Comparison of ENCODE assay signal across 14 cellular contexts in genomic region chr13:97278395-97279078, GRCh38. TPM values are rescaled to one million over a fixed set of nuclear protein-coding genes. Genes with fewer than 3 reads are reported as not detected.
A peak's percentile ranks its signal among the peaks of the same experiment; 100 is the strongest.
DNase-seq lines count a peak whose midpoint lies in the region; ATAC-seq and TF ChIP-seq lines count a peak whose summit lies in the region.
"Had no signal": no experiment of that assay in that cellular context is flagged by ENCODE, and none has a peak within 500 bp of the region (broad histone marks: within the 10 kb centered on the region; RNA-seq: fewer than 3 reads in every experiment).

No MANE protein-coding gene starts in this region.

- POLR2A ChIA-PET in HCT116 (lab: Charles Lee): no interaction called here
- POLR2A ChIA-PET in activated CD4-positive, alpha-beta T cell treated with anti-CD3 and anti-CD28 coated beads, Interleukin-2, amount 10 ng/mL, durations not matched to agents 7 days and 5 days (lab: Charles Lee): no interaction called here

- H3K4me1 ChIP-seq in HCT116 (ENCODE audit: control insufficient read depth in 1 of 2, insufficient read depth in 2 of 2, low read length in 2 of 2): peaks cover 95 to 99% of the 10 kb centered on the region in 2 experiments
- H3K4me1 ChIP-seq in smooth muscle cell (ENCODE audit: low read depth): peaks cover 4% of the 10 kb centered on the region

- no peak overlapping the region for H3K4me3 Mint-ChIP-seq in activated T-cell treated with anti-CD3 and anti-CD28 coated beads, Interleukin-2, amount 50 U/mL, for 72 hours
- H3K4me3 Mint-ChIP-seq in activated CD4-positive, alpha-beta T cell treated with anti-CD3 and anti-CD28 coated beads, Interleukin-2, amount 10 ng/mL, durations not matched to agents 7 days and 5 days: no peak overlapping the region
- H3K4me3 Mint-ChIP-seq: activated CD4-positive, alpha-beta memory T cell treated with anti-CD3 and anti-CD28 coated beads for 36 hours had no signal

- intact Hi-C loops in HCT116 (cut with micrococcal nuclease) (loop anchor here (5.0 kb wide), 1 partner anchor 64 kb away; no protein-coding TSS in a partner anchor), left colon (cut with DNase I, micrococcal nuclease) (no loop called here)

- H3K36me3 ChIP-seq in HCT116 (ENCODE audit: control insufficient read depth in 1 of 2, insufficient read depth in 2 of 2, low read length in 2 of 2) (peaks cover 0 to 8% of the 10 kb centered on the region in 2 experiments; a peak in 2 of 4 replicates), smooth muscle cell (ENCODE audit: low read depth) (no peaks in the 10 kb centered on the region)

- H4K20me1 ChIP-seq in HCT116 (ENCODE audit: insufficient read depth) (no peaks in the 10 kb centered on the region), smooth muscle cell (ENCODE audit: low read depth) (peaks cover 74% of the 10 kb centered on the region)

- WGBS in smooth muscle cell (ENCODE audit: low lambda C conversion rate): 89% methylated on average over 6 of the region's 6 CpGs

- no peak overlapping the region for H3K27ac Mint-ChIP-seq in activated T-cell treated with anti-CD3 and anti-CD28 coated beads, Interleukin-2, amount 50 U/mL, for 72 hours
- no peak overlapping the region for H3K27ac Mint-ChIP-seq in activated CD4-positive, alpha-beta T cell treated with anti-CD3 and anti-CD28 coated beads, Interleukin-2, amount 10 ng/mL, durations not matched to agents 7 days and 5 days
- H3K27ac Mint-ChIP-seq: activated CD4-positive, alpha-beta memory T cell treated with anti-CD3 and anti-CD28 coated beads for 36 hours had no signal

- no peak for TF ChIP-seq POLR2A in HCT116 (IDR thresholded peaks at IDR 0.05; ENCODE audit: borderline replicate concordance, extremely low read depth, insufficient read depth, insufficient read length)

- H3K9me3 ChIP-seq in HCT116 (ENCODE audit: control insufficient read depth in 1 of 2, insufficient read depth in 1 of 2, low read depth in 1 of 2, low read length in 2 of 2) (no peaks in the 10 kb centered on the region), smooth muscle cell (replicated peaks; ENCODE audit: low read depth) (no peaks in the 10 kb centered on the region)

- H3K4me1 Mint-ChIP-seq in activated T-cell treated with anti-CD3 and anti-CD28 coated beads, Interleukin-2, amount 50 U/mL, for 72 hours (ENCODE audit: low read depth): peaks cover 48% of the 10 kb centered on the region
- peaks cover 10% of the 10 kb centered on the region for H3K4me1 Mint-ChIP-seq in activated CD4-positive, alpha-beta T cell treated with anti-CD3 and anti-CD28 coated beads, Interleukin-2, amount 10 ng/mL, durations not matched to agents 7 days and 5 days

- H3K27me3 ChIP-seq in HCT116 (ENCODE audit: insufficient read depth, low read length) (no peaks in the 10 kb centered on the region), smooth muscle cell (ENCODE audit: low read depth) (no peaks in the 10 kb centered on the region)

- no peak for TF ChIP-seq CTCF in HCT116 (IDR thresholded peaks at IDR 0.05 in 2 of 3, conservative IDR thresholded peaks at IDR 0.05 in 1 of 3; ENCODE audit: borderline replicate concordance in 1 of 3, insufficient read depth in 1 of 3, low read depth in 2 of 3, low read length in 2 of 3)
- no peak for TF ChIP-seq CTCF in coronary artery (IDR thresholded peaks at IDR 0.05)
- no peak for TF ChIP-seq CTCF in smooth muscle cell (IDR thresholded peaks at IDR 0.05; ENCODE audit: borderline replicate concordance, insufficient read depth, poor library complexity, severe bottlenecking)

- H3F3A ChIP-seq in smooth muscle cell (ENCODE audit: low read depth): peaks cover 21% of the 10 kb centered on the region

- H3K4me3 ChIP-seq in HCT116 (replicated peaks in 1 of 2; ENCODE audit: low read depth in 1 of 2, low read length in 2 of 2) (peak overlapping the region in 1 of 2 experiments; percentile 31; a peak in 3 of 4 replicates), coronary artery (no peak overlapping the region), smooth muscle cell (no peak overlapping the region)

- peaks cover 6 to 19% of the 10 kb centered on the region in 2 donors for H3K36me3 Mint-ChIP-seq in activated T-cell treated with anti-CD3 and anti-CD28 coated beads, Interleukin-2, amount 50 U/mL, for 72 hours (ENCODE audit: insufficient read depth in 2 of 2)
- H3K36me3 Mint-ChIP-seq in activated CD4-positive, alpha-beta T cell treated with anti-CD3 and anti-CD28 coated beads, Interleukin-2, amount 10 ng/mL, durations not matched to agents 7 days and 5 days (ENCODE audit: low read depth): peaks cover 17% of the 10 kb centered on the region

- RAD21 ChIA-PET in HCT116 (lab: Charles Lee; ENCODE audit: low non-redundant PET in 1 of 2, low total read pairs in 2 of 2, uncharacterized antibody in 2 of 2, unreplicated experiment in 2 of 2): no interaction called here

- peak overlapping the region; percentile 51 for H3K4me2 ChIP-seq in HCT116 (ENCODE audit: low read length)
- H3K4me2 ChIP-seq in smooth muscle cell: peak overlapping the region; percentile 22

- peak; percentile 14; the same call in 1 of the 2 replicates for TF ChIP-seq RAD21 in HCT116 (IDR thresholded peaks at IDR 0.05; ENCODE audit: low read depth)

- H2AFZ ChIP-seq in HCT116 (ENCODE audit: low read depth, low read length, poor library complexity, severe bottlenecking) (no peak overlapping the region), smooth muscle cell (ENCODE audit: low read depth) (no peak overlapping the region)

- peak overlapping the region; percentile 100 for H3K27ac ChIP-seq in HCT116 (ENCODE audit: low read depth, low read length)
- peak overlapping the region; percentile 49 to 67 for H3K27ac ChIP-seq in coronary artery
- peak overlapping the region; percentile 98 for H3K27ac ChIP-seq in smooth muscle cell (ENCODE audit: low read depth)

- BruUV-seq in HCT116 (replicated peaks; lab: Mats Ljungman, UMichigan): no TSS peak

- no peak for DNase-seq in HCT116 (ENCODE audit: low read depth, low spot score)
- DNase-seq in coronary artery (ENCODE audit: low spot score): no peak
- DNase-seq in left colon: no peak
- DNase-seq in smooth muscle cell (lab: John Stamatoyannopoulos, UW; ENCODE audit: unreplicated experiment): no peak
- DNase-seq in activated T-cell treated with anti-CD3 and anti-CD28 coated beads, Interleukin-2, amount 50 U/mL, for 72 hours: no peak
- no peak for DNase-seq in activated naive CD4-positive, alpha-beta T cell treated with anti-CD3 and anti-CD28 coated beads, Interleukin-2, amount 50 U/mL, for 16 hours
- DNase-seq in activated CD4-positive, alpha-beta T cell treated with anti-CD3 and anti-CD28 coated beads, Interleukin-2, amount 10 ng/mL, durations not matched to agents 7 days and 5 days: no peak
- DNase-seq: activated CD4-positive, alpha-beta memory T cell treated with anti-CD3 and anti-CD28 coated beads for 36 hours; activated effector memory CD4-positive, alpha-beta T cell treated with anti-CD3 and anti-CD28 coated beads, Interleukin-2, amount 50 U/mL, for 16 hours; HCEC 1CT; head of caudate nucleus; MM.1S; NCI-H446 treated with DMSO at 0.1 percent for 48 hours had no signal

- H3K79me2 ChIP-seq in HCT116 (ENCODE audit: insufficient read depth, low read length) (peaks cover 76% of the 10 kb centered on the region), smooth muscle cell (ENCODE audit: low read depth) (peaks cover 74% of the 10 kb centered on the region)

- H3K9me3 Mint-ChIP-seq in activated T-cell treated with anti-CD3 and anti-CD28 coated beads, Interleukin-2, amount 50 U/mL, for 72 hours: no peaks in the 10 kb centered on the region
- no peaks in the 10 kb centered on the region for H3K9me3 Mint-ChIP-seq in activated CD4-positive, alpha-beta T cell treated with anti-CD3 and anti-CD28 coated beads, Interleukin-2, amount 10 ng/mL, durations not matched to agents 7 days and 5 days
- H3K9me3 Mint-ChIP-seq: activated CD4-positive, alpha-beta memory T cell treated with anti-CD3 and anti-CD28 coated beads for 36 hours had no signal

- H3K9ac ChIP-seq in HCT116 (ENCODE audit: low read length) (peak overlapping the region; percentile 54), smooth muscle cell (ENCODE audit: low read depth) (peak overlapping the region; percentile 2)

- no peaks in the 10 kb centered on the region for H3K9me2 ChIP-seq in HCT116 (ENCODE audit: insufficient read depth)

- no peaks in the 10 kb centered on the region for H3K27me3 Mint-ChIP-seq in activated T-cell treated with anti-CD3 and anti-CD28 coated beads, Interleukin-2, amount 50 U/mL, for 72 hours (ENCODE audit: low read depth)
- H3K27me3 Mint-ChIP-seq in activated CD4-positive, alpha-beta T cell treated with anti-CD3 and anti-CD28 coated beads, Interleukin-2, amount 10 ng/mL, durations not matched to agents 7 days and 5 days: no peaks in the 10 kb centered on the region
- H3K27me3 Mint-ChIP-seq: activated CD4-positive, alpha-beta memory T cell treated with anti-CD3 and anti-CD28 coated beads for 36 hours had no signal

- ATAC-seq in HCT116 (peak; percentile 10; the same call in 1 of the 2 replicates), left colon (peak; percentile 68), HG03378 (IDR thresholded peaks at IDR 0.05; ENCODE audit: unreplicated experiment) (no peak)
- no peak for ATAC-seq in activated T-cell treated with anti-CD3 and anti-CD28 coated beads, Interleukin-2, amount 50 U/mL, for 72 hours (replicated peaks in 1 of 2)

- CTCF ChIA-PET in HCT116 (lab: Charles Lee): interaction anchor here (2.1 kb wide), 1 partner anchor 168 kb away, joined by 5 read pairs; no protein-coding TSS in a partner anchor
- CTCF ChIA-PET in activated CD4-positive, alpha-beta T cell treated with anti-CD3 and anti-CD28 coated beads, Interleukin-2, amount 10 ng/mL, durations not matched to agents 7 days and 5 days (lab: Charles Lee): no interaction called here

TF ChIP-seq in HCT116, 20 proteins besides CTCF, POLR2A, EP300 and RAD21 (continues in another document):
- peak; percentile 24; the same call in 1 of the 2 replicates for TF ChIP-seq SP1 (IDR thresholded peaks at IDR 0.05; ENCODE audit: low read depth)
- TF ChIP-seq EZH2 (IDR thresholded peaks at IDR 0.05): no peak
- no peak for TF ChIP-seq EGR1 (IDR thresholded peaks at IDR 0.05; ENCODE audit: low read depth)
- TF ChIP-seq CEBPB (IDR thresholded peaks at IDR 0.05; ENCODE audit: low read depth): peak; percentile 49
- peak; percentile 36; the same call in 1 of the 2 replicates for TF ChIP-seq FOSL1 (IDR thresholded peaks at IDR 0.05; ENCODE audit: low read depth)

RNA-seq across cellular contexts. Expression of gene MBNL2, which starts 56.4 kb away (rescaled TPM):
- 73.9 TPM for total RNA-seq in HCT116 (2021; ENCODE audit: unreplicated experiment)
- polyA plus RNA-seq in HCT116 (2012): 40.8 and 43.6 TPM in 2 replicates
- 10 to 100 TPM; 31.4 to 50.1 TPM for total RNA-seq in left colon
- total RNA-seq in smooth muscle cell: 120 and 147 TPM in 2 replicates
- polyA plus RNA-seq in smooth muscle cell: 33.7 and 34.9 TPM in 2 replicates
- total RNA-seq in activated T-cell treated with anti-CD3 and anti-CD28 coated beads, Interleukin-2, amount 50 U/mL, for 72 hours: 10 to 100 TPM; 14.9 to 26.9 TPM
- 10 to 100 TPM; 13.4 to 15.5 TPM for total RNA-seq in activated CD4-positive, alpha-beta T cell treated with anti-CD3 and anti-CD28 coated beads, Interleukin-2, amount 10 ng/mL, durations not matched to agents 7 days and 5 days

Comparison
In these comparisons a context has a peak if more than half of its experiments do, and no peak if none do; other contexts are left out.
1. ATAC-seq: peak in HCT116 (single experiment) and left colon (single experiment); none in HG03378 (single experiment) and activated T-cell treated with anti-CD3 and anti-CD28 coated beads, Interleukin-2, amount 50 U/mL, for 72 hours (0 of 2).
2. Peak in every context shown above with its lines, with median percentiles within 50 percentile points of each other: H3K27ac ChIP-seq.